ENCODE assay signal across 12 cellular contexts in the genomic region with DNA sequence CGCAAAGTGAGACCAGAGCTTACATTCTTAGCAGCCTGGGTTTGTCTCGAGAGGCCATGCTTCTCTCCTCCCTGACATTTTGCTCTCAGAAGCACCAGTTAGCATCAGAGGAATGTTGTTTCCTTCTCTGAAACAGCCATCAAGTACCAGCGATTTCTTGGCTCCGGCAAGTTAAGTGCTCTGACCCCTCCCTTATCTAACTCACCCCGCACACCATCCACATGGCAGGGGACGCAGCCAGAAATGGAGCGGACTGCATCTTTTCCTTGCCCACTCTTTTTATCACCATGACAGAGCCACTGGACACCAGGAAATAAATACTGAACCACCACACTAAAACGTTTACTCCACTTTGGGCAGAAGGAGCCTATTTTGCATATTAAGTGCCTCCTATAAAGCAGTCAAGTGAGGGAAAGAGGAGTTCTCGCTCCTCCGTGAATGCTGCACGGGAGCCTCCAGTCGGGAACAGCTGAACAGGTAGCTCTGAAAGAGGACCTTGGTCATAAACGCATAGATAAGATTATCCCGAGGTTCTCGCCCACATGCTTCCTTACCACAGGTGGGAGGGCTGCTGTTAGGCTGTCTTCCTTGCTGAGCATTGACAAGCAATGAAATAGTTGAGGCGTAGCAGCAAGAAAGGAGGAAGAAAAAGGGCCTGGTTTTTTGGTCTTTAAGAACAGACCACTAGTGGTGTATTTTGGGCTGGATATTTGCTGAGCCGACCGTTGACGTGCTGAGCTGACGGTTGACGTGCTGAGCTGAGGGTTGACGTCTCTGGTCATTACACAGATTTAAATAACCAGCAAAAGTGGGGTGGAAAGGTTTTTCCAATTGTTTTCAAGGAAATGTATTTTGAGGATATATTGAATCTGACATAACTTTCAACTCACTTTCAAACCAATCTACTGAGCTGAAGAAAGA.
DNase-seq lines count a peak whose midpoint lies in the region; ATAC-seq and TF ChIP-seq lines count a peak whose summit lies in the region.
"Had no signal": no experiment of that assay in that cellular context is flagged by ENCODE, and none has a peak within 500 bp of the region (broad histone marks: within the 10 kb centered on the region; RNA-seq: fewer than 3 reads in every experiment).

No MANE protein-coding gene starts in this region.

- CTCF ChIA-PET in CD8-positive, alpha-beta memory T cell (lab: Charles Lee), result interaction anchor here (1.0 to 2.6 kb wide), 3 partner anchors 13 to 58 kb away, joined by 3 to 13 read pairs (median 4); no protein-coding TSS in a partner anchor

- POLR2A ChIA-PET in CD8-positive, alpha-beta memory T cell (lab: Charles Lee), result no interaction called here

- H3K27ac Mint-ChIP-seq in CD8-positive, alpha-beta memory T cell, result peak overlapping the region in 7 of 8 donors; percentile 3 to 87 (median 61)
- H3K27ac Mint-ChIP-seq in progenitor cell of endocrine pancreas, result peak overlapping the region; percentile 98
- no peak overlapping the region for H3K27ac Mint-ChIP-seq in activated T-cell treated with anti-CD3 and anti-CD28 coated beads, Interleukin-2, amount 50 U/mL, for 24 hours

- peaks cover 4 to 54% (median 19%) of the 10 kb centered on the region in 3 donors for H3K36me3 Mint-ChIP-seq in CD8-positive, alpha-beta memory T cell
- peaks cover 10% of the 10 kb centered on the region for H3K36me3 Mint-ChIP-seq in progenitor cell of endocrine pancreas (ENCODE audit: insufficient read depth)
- H3K36me3 Mint-ChIP-seq in activated T-cell treated with anti-CD3 and anti-CD28 coated beads, Interleukin-2, amount 50 U/mL, for 24 hours (ENCODE audit: low read depth), result peaks cover 50% of the 10 kb centered on the region

- peaks cover 11% of the 10 kb centered on the region for H3K4me1 ChIP-seq in CD8-positive, alpha-beta memory T cell (ENCODE audit: insufficient read depth, low read length)

- no peak overlapping the region for H3K4me3 ChIP-seq in CD8-positive, alpha-beta memory T cell (ENCODE audit: low read length)

- H3K9me3 ChIP-seq in CD8-positive, alpha-beta memory T cell (ENCODE audit: low read length), result no peaks in the 10 kb centered on the region
- H3K9me3 ChIP-seq: SK-N-SH had no signal

- H3K27me3 ChIP-seq in CD8-positive, alpha-beta memory T cell (ENCODE audit: insufficient read depth, low read length, poor library complexity, severe bottlenecking), result no peaks in the 10 kb centered on the region

- H3K9me3 Mint-ChIP-seq in CD8-positive, alpha-beta memory T cell, result no peaks in the 10 kb centered on the region
- H3K9me3 Mint-ChIP-seq in progenitor cell of endocrine pancreas (ENCODE audit: low read depth), result no peaks in the 10 kb centered on the region
- H3K9me3 Mint-ChIP-seq in activated T-cell treated with anti-CD3 and anti-CD28 coated beads, Interleukin-2, amount 50 U/mL, for 24 hours, result no peaks in the 10 kb centered on the region
- H3K9me3 Mint-ChIP-seq: neural crest cell had no signal

- H3K27ac ChIP-seq in CD8-positive, alpha-beta memory T cell (ENCODE audit: low read depth, low read length), result no peak overlapping the region

- H3K36me3 ChIP-seq in CD8-positive, alpha-beta memory T cell (ENCODE audit: insufficient read depth, low read length), result peaks cover 12% of the 10 kb centered on the region

- DNase-seq in CD8-positive, alpha-beta memory T cell, result no peak
- DNase-seq in amniotic epithelial cell (ENCODE audit: low read depth) (peak; percentile 59), hepatic stellate cell (ENCODE audit: low spot score) (peak; percentile 6), progenitor cell of endocrine pancreas (ENCODE audit: low spot score, unreplicated experiment) (no peak), NCI-H1694 (lab: John Stamatoyannopoulos, UW) (no peak), AG20443 (ENCODE audit: low spot score) (no peak)
- no peak for DNase-seq in activated T-cell treated with anti-CD3 and anti-CD28 coated beads, Interleukin-2, amount 50 U/mL, for 24 hours
- DNase-seq: activated CD8-positive, alpha-beta memory T cell treated with anti-CD3 and anti-CD28 coated beads, Interleukin-2, amount 50 U/mL, for 48 hours; DMS 273 treated with DMSO at 0.1 percent for 48 hours had no signal

- ATAC-seq in HG02970 (IDR thresholded peaks at IDR 0.05; ENCODE audit: low FRiP score, unreplicated experiment), result no peak

- no peak for TF ChIP-seq CTCF in progenitor cell of endocrine pancreas (IDR thresholded peaks at IDR 0.05; ENCODE audit: unreplicated experiment)

- H3K4me3 Mint-ChIP-seq in CD8-positive, alpha-beta memory T cell, result peak overlapping the region in 4 of 7 donors; percentile 29 to 95 (median 64)
- peak overlapping the region; percentile 2 for H3K4me3 Mint-ChIP-seq in progenitor cell of endocrine pancreas (ENCODE audit: low read depth)
- H3K4me3 Mint-ChIP-seq in activated T-cell treated with anti-CD3 and anti-CD28 coated beads, Interleukin-2, amount 50 U/mL, for 24 hours, result no peak overlapping the region

- peaks cover 18 to 32% (median 25%) of the 10 kb centered on the region in 3 donors for H3K4me1 Mint-ChIP-seq in CD8-positive, alpha-beta memory T cell
- H3K4me1 Mint-ChIP-seq in progenitor cell of endocrine pancreas (ENCODE audit: low read depth), result peaks cover 40% of the 10 kb centered on the region
- peaks cover 50% of the 10 kb centered on the region for H3K4me1 Mint-ChIP-seq in activated T-cell treated with anti-CD3 and anti-CD28 coated beads, Interleukin-2, amount 50 U/mL, for 24 hours (ENCODE audit: low read depth)

- no peaks in the 10 kb centered on the region for H3K27me3 Mint-ChIP-seq in CD8-positive, alpha-beta memory T cell
- no peaks in the 10 kb centered on the region for H3K27me3 Mint-ChIP-seq in progenitor cell of endocrine pancreas
- peaks cover 2% of the 10 kb centered on the region for H3K27me3 Mint-ChIP-seq in activated T-cell treated with anti-CD3 and anti-CD28 coated beads, Interleukin-2, amount 50 U/mL, for 24 hours

Comparison
In these comparisons a context has a peak if more than half of its experiments do, and no peak if none do; other contexts are left out.
1. DNase-seq: peak in amniotic epithelial cell (single experiment) and hepatic stellate cell (single experiment); none in CD8-positive, alpha-beta memory T cell (0 of 5), progenitor cell of endocrine pancreas (single experiment), activated T-cell treated with anti-CD3 and anti-CD28 coated beads, Interleukin-2, amount 50 U/mL, for 24 hours (single experiment), NCI-H1694 (single experiment) and AG20443 (single experiment).